ENCODE assay signal across 21 cellular contexts in genomic region chr11:16295592-16295991, GRCh38.
DNase-seq lines count a peak whose midpoint lies in the region; ATAC-seq, FAIRE-seq and TF ChIP-seq lines count a peak whose summit lies in the region.
"Had no signal": no experiment of that assay in that cellular context is flagged by ENCODE, and none has a peak within 500 bp of the region (broad histone marks: within the 10 kb centered on the region; RNA-seq: fewer than 3 reads in every experiment).

No MANE protein-coding gene starts in this region.

- no peak for TF ChIP-seq EP300 in K562 (IDR thresholded peaks at IDR 0.05; ENCODE audit: low read length)

- TF ChIP-seq POLR2A in K562 (conservative IDR thresholded peaks at IDR 0.05) = no peak

- H3K27ac ChIP-seq in cardiac muscle cell = peak overlapping the region; percentile 39
- H3K27ac ChIP-seq in K562 (ENCODE audit: extremely low read depth, low read depth, low read length) = peak overlapping the region; percentile 57; the same call in 2 of the 3 replicates
- H3K27ac ChIP-seq in small intestine (ENCODE audit: low read depth in 1 of 2, low read length in 1 of 2) = no peak overlapping the region
- H3K27ac ChIP-seq: Peyer's patch had no signal

- POLR2A ChIA-PET in K562 (lab: Yijun Ruan, JAX) = no interaction called here

- ATAC-seq in left ventricle myocardium superior (no peak), K562 (no peak), HG03439 (IDR thresholded peaks at IDR 0.05; ENCODE audit: unreplicated experiment) (no peak)

- 0 out of 3 replicates have a peak, but pooled peaks cover 6% of the 10 kb centered on the region for H3K79me2 ChIP-seq in K562 (ENCODE audit: control insufficient read depth, insufficient read depth, low read length)

- in situ Hi-C loops in K562 (cut with MboI) = no loop called here

- DNase-seq in cardiac muscle cell (ENCODE audit: low read depth in 1 of 2, low spot score in 1 of 2) = no peak
- no peak for DNase-seq in left ventricle myocardium superior
- DNase-seq in K562 (ENCODE audit: extremely low read depth in 1 of 4, low spot score in 3 of 4) = no peak
- no peak for DNase-seq in nephron progenitor cell
- DNase-seq in type B pancreatic cell (ENCODE audit: extremely low spot score, unreplicated experiment) = no peak
- DNase-seq in small intestine = no peak
- DNase-seq in stimulated activated CD4-positive, alpha-beta T cell treated with anti-CD3 and anti-CD28 coated beads, Interleukin-15, amount 100 ng/mL, for 24 hours = no peak
- DNase-seq: 8988T, DMS79, HCEC 1CT, NCI-H1105, NCI-H146, NCI-H2029, NCI-H2227 treated with DMSO at 0.1 percent for 48 hours, NCI-H510A treated with DMSO at 0.1 percent for 48 hours, NCI-H774, Peyer's patch had no signal

- no peak overlapping the region for H3K4me2 ChIP-seq in K562 (ENCODE audit: insufficient read depth, low read length)

- intact Hi-C loops in left ventricle myocardium superior (cut with micrococcal nuclease) = no loop called here
- intact Hi-C loops in K562 (cut with micrococcal nuclease) = loop anchor here (5.0 kb wide), 1 partner anchor 312 kb away; no protein-coding TSS in a partner anchor

- FAIRE-seq in K562 (lab: Jason Lieb, UNC) = peak; percentile 11
- FAIRE-seq in small intestine (lab: Jason Lieb, UNC) = no peak
- FAIRE-seq: D721Med had no signal

- H3K9me3 Mint-ChIP-seq in nephron progenitor cell = no peaks in the 10 kb centered on the region
- H3K9me3 Mint-ChIP-seq in type B pancreatic cell = no peaks in the 10 kb centered on the region
- H3K9me3 Mint-ChIP-seq: CD14-positive monocyte had no signal

- H3K27me3 Mint-ChIP-seq in nephron progenitor cell (ENCODE audit: low read depth, poor library complexity) (no peaks in the 10 kb centered on the region), type B pancreatic cell (peaks cover 6% of the 10 kb centered on the region)
- H3K27me3 Mint-ChIP-seq: B cell had no signal

- CTCF ChIA-PET in K562 (lab: Yijun Ruan, JAX; ENCODE audit: low intra/inter-chr PET ratio) = no interaction called here

- no peaks in the 10 kb centered on the region for H3K9me3 ChIP-seq in cardiac muscle cell (ENCODE audit: low read depth)
- no peaks in the 10 kb centered on the region for H3K9me3 ChIP-seq in K562 (replicated peaks; ENCODE audit: control insufficient read depth, insufficient read depth, low read depth, low read length)
- no peaks in the 10 kb centered on the region for H3K9me3 ChIP-seq in small intestine (ENCODE audit: control insufficient read depth, low read depth)
- H3K9me3 ChIP-seq: Peyer's patch had no signal

- H3K4me1 Mint-ChIP-seq in nephron progenitor cell (peaks cover 63% of the 10 kb centered on the region), type B pancreatic cell (ENCODE audit: unreplicated experiment) (peaks cover 40% of the 10 kb centered on the region)
- H3K4me1 Mint-ChIP-seq: B cell, CD14-positive monocyte had no signal

- H3K36me3 ChIP-seq in cardiac muscle cell = no peaks in the 10 kb centered on the region
- no peaks in the 10 kb centered on the region for H3K36me3 ChIP-seq in K562 (ENCODE audit: control insufficient read depth, insufficient read depth, low read length)
- H3K36me3 ChIP-seq in small intestine (ENCODE audit: control insufficient read depth in 2 of 2, insufficient read depth in 2 of 2, low read length in 2 of 2) = peaks cover 0 to 1% of the 10 kb centered on the region in 2 donors
- H3K36me3 ChIP-seq: Peyer's patch had no signal

- WGBS in K562 (ENCODE audit: insufficient coverage, low coverage, missing lambda C conversion rate) = 0% methylated on average over 1 of the region's 1 CpG
- whole genome bisulfite sequencing in small intestine, 3 donors = 41 to 80% (median 58%) methylated on average over 1 of the region's 1 CpG

- no peak for TF ChIP-seq RAD21 in K562 (CRISPR knock-in tag; conservative IDR thresholded peaks at IDR 0.05 in 1 of 2, IDR thresholded peaks at IDR 0.05 in 1 of 2)

- no peak overlapping the region for H3K4me3 ChIP-seq in cardiac muscle cell
- no peak overlapping the region for H3K4me3 ChIP-seq in K562
- H3K4me3 ChIP-seq in small intestine (ENCODE audit: low read depth in 1 of 2, low read length in 2 of 2) = no peak overlapping the region
- H3K4me3 ChIP-seq: Peyer's patch had no signal

- peak overlapping the region; percentile 4 for H3K27ac Mint-ChIP-seq in nephron progenitor cell
- no peak overlapping the region for H3K27ac Mint-ChIP-seq in type B pancreatic cell
- H3K27ac Mint-ChIP-seq: B cell, CD14-positive monocyte had no signal

- no peaks in the 10 kb centered on the region for H3K36me3 Mint-ChIP-seq in nephron progenitor cell (ENCODE audit: low read depth)
- no peaks in the 10 kb centered on the region for H3K36me3 Mint-ChIP-seq in type B pancreatic cell
- H3K36me3 Mint-ChIP-seq: CD14-positive monocyte had no signal

- no TSS peak for BruUV-seq in K562 (replicated peaks; lab: Mats Ljungman, UMichigan)

- H4K20me1 ChIP-seq in K562 (replicated peaks; ENCODE audit: control insufficient read depth, insufficient read depth, low read length) = no peaks in the 10 kb centered on the region

- H3K4me1 ChIP-seq in cardiac muscle cell (ENCODE audit: low read depth) (peaks cover 48% of the 10 kb centered on the region), K562 (replicated peaks in 1 of 2; ENCODE audit: control insufficient read depth in 2 of 2, insufficient read depth in 2 of 2, low read length in 2 of 2) (peaks cover 0 to 54% of the 10 kb centered on the region in 2 experiments; a peak in 4 of 5 replicates), small intestine (ENCODE audit: control insufficient read depth in 2 of 2, insufficient read depth in 1 of 2, low read depth in 1 of 2, low read length in 1 of 2) (peaks cover 2 to 5% of the 10 kb centered on the region in 2 donors)
- H3K4me1 ChIP-seq: Peyer's patch had no signal

- H3K27me3 ChIP-seq in cardiac muscle cell = no peaks in the 10 kb centered on the region
- H3K27me3 ChIP-seq in K562 (ENCODE audit: control insufficient read depth in 2 of 2, insufficient read depth in 2 of 2, low read length in 2 of 2) = no peaks in the 10 kb centered on the region
- no peaks in the 10 kb centered on the region for H3K27me3 ChIP-seq in small intestine (ENCODE audit: control insufficient read depth in 2 of 2, insufficient read depth in 2 of 2, low read length in 2 of 2)
- H3K27me3 ChIP-seq: Peyer's patch had no signal

- peak overlapping the region; percentile 57 for H2AFZ ChIP-seq in K562 (ENCODE audit: low read depth, low read length)

- no peak overlapping the region; a peak in 1 of 4 replicates for H3K9ac ChIP-seq in K562 (ENCODE audit: insufficient read depth in 1 of 2, low read depth in 2 of 2, low read length in 2 of 2)

- H3K9me1 ChIP-seq in K562 (ENCODE audit: control insufficient read depth, insufficient read depth, low read length) = no peaks in the 10 kb centered on the region

- TF ChIP-seq CTCF in cardiac muscle cell (IDR thresholded peaks at IDR 0.05; ENCODE audit: low read depth, low read length) = no peak
- no peak for TF ChIP-seq CTCF in K562 (IDR thresholded peaks at IDR 0.05 in 2 of 3, conservative IDR thresholded peaks at IDR 0.05 in 1 of 3; ENCODE audit: insufficient read depth in 2 of 3, low read depth in 1 of 3, low read length in 3 of 3)
- no peak for TF ChIP-seq CTCF in nephron progenitor cell (IDR thresholded peaks at IDR 0.05)
- TF ChIP-seq CTCF in type B pancreatic cell (conservative IDR thresholded peaks at IDR 0.05) = no peak

- H3K4me3 Mint-ChIP-seq in nephron progenitor cell (peak overlapping the region; percentile 2), type B pancreatic cell (peak overlapping the region; percentile 13)
- H3K4me3 Mint-ChIP-seq: B cell, CD14-positive monocyte had no signal

TF ChIP-seq in K562, 482 proteins besides CTCF, POLR2A, EP300 and RAD21 (continues in another document):
- no peak for TF ChIP-seq POLR2G (IDR thresholded peaks at IDR 0.05; ENCODE audit: low read depth, low read length)
- TF ChIP-seq ZNF282 (CRISPR knock-in tag; IDR thresholded peaks at IDR 0.05) = no peak
- no peak for TF ChIP-seq NFXL1 (CRISPR knock-in tag; IDR thresholded peaks at IDR 0.05)
- TF ChIP-seq MAFG (tag; conservative IDR thresholded peaks at IDR 0.05) = peak; percentile 33; the same call in 1 of the 2 replicates
- no peak for TF ChIP-seq MTA1 (IDR thresholded peaks at IDR 0.05; ENCODE audit: borderline replicate concordance)
- no peak for TF ChIP-seq ZNF277 (CRISPR knock-in tag; IDR thresholded peaks at IDR 0.05; ENCODE audit: borderline replicate concordance)
- no peak for TF ChIP-seq THRA (IDR thresholded peaks at IDR 0.05)
- peak; percentile 58; the same call in 1 of the 2 replicates for TF ChIP-seq MAFK (IDR thresholded peaks at IDR 0.05; ENCODE audit: low read length)
- no peak for TF ChIP-seq ZBTB34 (CRISPR knock-in tag; IDR thresholded peaks at IDR 0.05)
- no peak for TF ChIP-seq FOS (IDR thresholded peaks at IDR 0.05; ENCODE audit: extremely low read depth, insufficient read length)

Comparison
In these comparisons a context has a peak if more than half of its experiments do, and no peak if none do; other contexts are left out.
1. H3K27ac ChIP-seq: peak in cardiac muscle cell (single experiment) and K562 (single experiment); none in small intestine (0 of 2).